In genomic region chr5:3659907-3660306, GRCh38 we compare ENCODE assay signal across 20 cellular contexts.
DNase-seq lines count a peak whose midpoint lies in the region; ATAC-seq, FAIRE-seq and TF ChIP-seq lines count a peak whose summit lies in the region.
"Had no signal": no experiment of that assay in that cellular context is flagged by ENCODE, and none has a peak within 500 bp of the region (broad histone marks: within the 10 kb centered on the region; RNA-seq: fewer than 3 reads in every experiment).

No MANE protein-coding gene starts in this region.

- no peak for TF ChIP-seq RAD21 in A549 (conservative IDR thresholded peaks at IDR 0.05 in 1 of 2, IDR thresholded peaks at IDR 0.05 in 1 of 2)

- POLR2A ChIA-PET in A549 (lab: Yijun Ruan, JAX): no interaction called here

- no peaks in the 10 kb centered on the region for H4K20me1 ChIP-seq in Karpas-422 (ENCODE audit: insufficient read depth, low read depth, low read length)

- TF ChIP-seq CTCF in A549 (IDR thresholded peaks at IDR 0.05): no peak
- no peak for TF ChIP-seq CTCF in fibroblast of pulmonary artery (IDR thresholded peaks at IDR 0.05; ENCODE audit: low read length, missing control alignments)

- no peaks in the 10 kb centered on the region for H3K36me3 ChIP-seq in Karpas-422 (ENCODE audit: insufficient read depth, low read length)
- H3K36me3 ChIP-seq: prostate gland had no signal

- CTCF ChIA-PET in A549 (lab: Yijun Ruan, JAX): no interaction called here

- H3K4me1 ChIP-seq in A549 (no peaks in the 10 kb centered on the region), Karpas-422 (ENCODE audit: low read length) (no peaks in the 10 kb centered on the region)
- H3K4me1 ChIP-seq: prostate gland had no signal

- no peak overlapping the region for H3K4me2 ChIP-seq in A549
- H3K4me2 ChIP-seq in Karpas-422 (ENCODE audit: low read depth, low read length, poor library complexity, severe bottlenecking): no peak overlapping the region
- H3K4me2 ChIP-seq: smooth muscle cell had no signal

- 30% methylated on average over 8 of the region's 8 CpGs for WGBS in A549 (ENCODE audit: missing lambda C conversion rate)

- H3K9me2 ChIP-seq in Karpas-422 (replicated peaks; ENCODE audit: insufficient read depth, low read length): no peaks in the 10 kb centered on the region

- H3K27ac ChIP-seq in A549 (no peak overlapping the region), Karpas-422 (ENCODE audit: low read length) (no peak overlapping the region)
- H3K27ac ChIP-seq: epithelial cell of prostate, prostate gland had no signal

- no peak for DNase-seq in A549 (ENCODE audit: low read depth in 1 of 2, low spot score in 1 of 2)
- DNase-seq in ELR (ENCODE audit: low read depth): peak; percentile 0
- DNase-seq in SW480 (ENCODE audit: low spot score): peak; percentile 80
- DNase-seq in fibroblast of pulmonary artery (ENCODE audit: low read depth): peak; percentile 0
- no peak for DNase-seq in Karpas-422
- DNase-seq in NCI-H2196 (lab: John Stamatoyannopoulos, UW; ENCODE audit: unreplicated experiment): no peak
- DNase-seq in activated naive CD4-positive, alpha-beta T cell treated with Interleukin-2 at 50 U/mL for 16 hours: no peak
- DNase-seq: activated CD4-positive, CD25-positive, alpha-beta regulatory T cell treated with anti-CD3 and anti-CD28 coated beads, Interleukin-2, amount 50 U/mL, for 72 hours; cortex of kidney; midbrain; NCI-H1694 treated with DMSO at 0.1 percent for 48 hours; nephron progenitor cell; NK-92 treated with Interleukin-12 subunit alpha and Interleukin-12 subunit beta, amount 100 ng/mL, for 24 hours; stimulated activated CD4-positive, alpha-beta T cell treated with anti-CD3 and anti-CD28 coated beads, Interleukin-4, amount 100 ng/mL, for 24 hours had no signal

- TF ChIP-seq POLR2A in A549 (IDR thresholded peaks at IDR 0.05; ENCODE audit: low read length): no peak

- TF ChIP-seq EP300 in A549 (IDR thresholded peaks at IDR 0.05): no peak

- no peaks in the 10 kb centered on the region for H3K79me2 ChIP-seq in Karpas-422 (ENCODE audit: low read length)

- no peak overlapping the region for H3K9ac ChIP-seq in Karpas-422 (ENCODE audit: low read length)

- no peak overlapping the region for H3K4me3 ChIP-seq in A549
- H3K4me3 ChIP-seq in fibroblast of pulmonary artery (replicated peaks; ENCODE audit: low read depth, low read length): no peak overlapping the region
- H3K4me3 ChIP-seq in Karpas-422 (ENCODE audit: low read length): no peak overlapping the region
- H3K4me3 ChIP-seq: prostate gland, smooth muscle cell had no signal

- FAIRE-seq in A549 (lab: Jason Lieb, UNC): peak; percentile 68
- FAIRE-seq: RCC 7860 had no signal

- ATAC-seq in A549 (peak in 1 of 2 experiments; percentile 71; a peak in 3 of 6 replicates), GM19328 (IDR thresholded peaks at IDR 0.05; ENCODE audit: unreplicated experiment) (no peak)
- ATAC-seq: left lobe of liver had no signal

- H3K27me3 ChIP-seq in Karpas-422 (ENCODE audit: low read length): no peaks in the 10 kb centered on the region

- no peak overlapping the region for H2AFZ ChIP-seq in Karpas-422 (ENCODE audit: low read length)

- H3K9me3 ChIP-seq in A549: no peaks in the 10 kb centered on the region
- peaks cover 18% of the 10 kb centered on the region for H3K9me3 ChIP-seq in Karpas-422 (ENCODE audit: low read length)
- H3K9me3 ChIP-seq: prostate gland had no signal

TF ChIP-seq in A549, 52 proteins besides CTCF, POLR2A, EP300 and RAD21:
- TF ChIP-seq KDM1A (IDR thresholded peaks at IDR 0.05; ENCODE audit: low read depth) (no peak), FOXS1 (CRISPR knock-in tag; IDR thresholded peaks at IDR 0.05) (no peak), HOXB13 (CRISPR knock-in tag; IDR thresholded peaks at IDR 0.05; ENCODE audit: low read depth) (no peak), GATA3 (IDR thresholded peaks at IDR 0.05; ENCODE audit: borderline replicate concordance) (no peak), MAX (IDR thresholded peaks at IDR 0.05) (no peak), RFX5 (IDR thresholded peaks at IDR 0.05) (no peak)
- TF ChIP-seq, protein P1, sequence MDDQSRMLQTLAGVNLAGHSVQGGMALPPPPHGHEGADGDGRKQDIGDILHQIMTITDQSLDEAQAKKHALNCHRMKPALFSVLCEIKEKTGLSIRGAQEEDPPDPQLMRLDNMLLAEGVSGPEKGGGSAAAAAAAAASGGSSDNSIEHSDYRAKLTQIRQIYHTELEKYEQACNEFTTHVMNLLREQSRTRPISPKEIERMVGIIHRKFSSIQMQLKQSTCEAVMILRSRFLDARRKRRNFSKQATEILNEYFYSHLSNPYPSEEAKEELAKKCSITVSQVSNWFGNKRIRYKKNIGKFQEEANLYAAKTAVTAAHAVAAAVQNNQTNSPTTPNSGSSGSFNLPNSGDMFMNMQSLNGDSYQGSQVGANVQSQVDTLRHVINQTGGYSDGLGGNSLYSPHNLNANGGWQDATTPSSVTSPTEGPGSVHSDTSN (IDR thresholded peaks at IDR 0.05): no peak

Comparison
In these comparisons a context has a peak if more than half of its experiments do, and no peak if none do; other contexts are left out.
1. DNase-seq: peak in ELR (single experiment), SW480 (single experiment) and fibroblast of pulmonary artery (single experiment); none in A549 (0 of 2), Karpas-422 (single experiment), NCI-H2196 (single experiment) and activated naive CD4-positive, alpha-beta T cell treated with Interleukin-2 at 50 U/mL for 16 hours (single experiment).